ENCODE assay signal across 8 cellular contexts in genomic region chr4:184473515-184474260, GRCh38. TPM values are rescaled to one million over a fixed set of nuclear protein-coding genes. Genes with fewer than 3 reads are reported as not detected.
A peak's percentile ranks its signal among the peaks of the same experiment; 100 is the strongest.
DNase-seq lines count a peak whose midpoint lies in the region; ATAC-seq and TF ChIP-seq lines count a peak whose summit lies in the region.

No MANE protein-coding gene starts in this region.

- no peaks in the 10 kb centered on the region for H3K9me3 ChIP-seq in psoas muscle

- H3K27ac ChIP-seq in psoas muscle = peak overlapping the region; percentile 97

- peaks cover 21% of the 10 kb centered on the region for H3K36me3 Mint-ChIP-seq in activated naive CD8-positive, alpha-beta T cell treated with anti-CD3 and anti-CD28 coated beads, Interleukin-2, amount 50 U/mL, for 24 hours (ENCODE audit: low read depth)

- peak overlapping the region; percentile 84 for H3K4me3 ChIP-seq in psoas muscle

- no peaks in the 10 kb centered on the region for H3K27me3 Mint-ChIP-seq in activated naive CD8-positive, alpha-beta T cell treated with anti-CD3 and anti-CD28 coated beads, Interleukin-2, amount 50 U/mL, for 24 hours

- no peaks in the 10 kb centered on the region for H3K27me3 ChIP-seq in psoas muscle (ENCODE audit: insufficient read depth in 3 of 3, low read length in 2 of 3)

- peaks cover 58% of the 10 kb centered on the region for H3K4me1 ChIP-seq in psoas muscle

- H3K4me1 Mint-ChIP-seq in activated naive CD8-positive, alpha-beta T cell treated with anti-CD3 and anti-CD28 coated beads, Interleukin-2, amount 50 U/mL, for 24 hours = peaks cover 55% of the 10 kb centered on the region

- H3K9me3 Mint-ChIP-seq in activated naive CD8-positive, alpha-beta T cell treated with anti-CD3 and anti-CD28 coated beads, Interleukin-2, amount 50 U/mL, for 24 hours = no peaks in the 10 kb centered on the region

- H3K27ac Mint-ChIP-seq in activated naive CD8-positive, alpha-beta T cell treated with anti-CD3 and anti-CD28 coated beads, Interleukin-2, amount 50 U/mL, for 24 hours = peak overlapping the region; percentile 93

- no peak for TF ChIP-seq CTCF in psoas muscle (IDR thresholded peaks at IDR 0.05)

- ATAC-seq in HG02642 (IDR thresholded peaks at IDR 0.05; ENCODE audit: poor library complexity, unreplicated experiment) = peak; percentile 5
- peak; percentile 14 for ATAC-seq in activated naive CD8-positive, alpha-beta T cell treated with anti-CD3 and anti-CD28 coated beads, Interleukin-2, amount 50 U/mL, for 24 hours
- peak in 1 of 2 donors; percentile 4 for ATAC-seq in left cardiac atrium
- peak in 2 of 4 donors; percentile 1 to 24 for ATAC-seq in psoas muscle
- no peak for ATAC-seq in HG03442 (IDR thresholded peaks at IDR 0.05; ENCODE audit: unreplicated experiment)

- intact Hi-C loops in left cardiac atrium (cut with DNase I) = loop anchor here (1.0 to 10.0 kb wide), 3 partner anchors 64 to 171 kb away; partner anchors contain the start of genes CASP3 (in 1 of the 2) and PRIMPOL (in 1 of the 2)
- intact Hi-C loops in psoas muscle (cut with DNase I) = loop anchor here (1.0 to 10.0 kb wide), 11 partner anchors 63 to 351 kb away; partner anchors contain the start of genes ACSL1 (in 1 of the 2), CASP3 (in 1 of the 2) and PRIMPOL (in 1 of the 2)

- peak overlapping the region; percentile 89 for H3K4me3 Mint-ChIP-seq in activated naive CD8-positive, alpha-beta T cell treated with anti-CD3 and anti-CD28 coated beads, Interleukin-2, amount 50 U/mL, for 24 hours

- H3K36me3 ChIP-seq in psoas muscle (ENCODE audit: insufficient read depth in 1 of 2, low read depth in 1 of 2) = no peaks in the 10 kb centered on the region

- in situ Hi-C loops in SK-MEL-5 (cut with HindIII; ENCODE audit: low pct_unique_long_range_greater_than_20kb, low sequenced_read_pairs) = no loop called here

- DNase-seq in GM03348 (ENCODE audit: low spot score) (peak; percentile 71), SK-MEL-5 (ENCODE audit: low read depth, low spot score) (peak; percentile 27), left cardiac atrium (peak; percentile 55), psoas muscle (peak; percentile 42 to 72), mesenteric fat pad (ENCODE audit: low spot score) (no peak)
- DNase-seq in activated naive CD8-positive, alpha-beta T cell treated with anti-CD3 and anti-CD28 coated beads, Interleukin-2, amount 50 U/mL, for 24 hours = peak; percentile 50

- 0 to 1% (median 0%) methylated on average over 25 to 65 of the region's 65 CpGs for WGBS in psoas muscle, 3 donors

RNA-seq across cellular contexts. Expression of gene IRF2, which starts 0.7 kb away (rescaled TPM):
- total RNA-seq in SK-MEL-5 (2014; rRNA removed; shearing (Covaris generic)) = 37.0 and 38.1 TPM in 2 replicates
- polyA plus RNA-seq in SK-MEL-5 (2015; cell fraction: cytosol; rRNA removed) = 40.4 and 45.1 TPM in 2 replicates
- 22.6 and 26.8 TPM in 2 replicates for polyA plus RNA-seq in SK-MEL-5 (2015; cell fraction: nucleus; rRNA removed)
- 10 to 100 TPM; 27.1 to 30.0 TPM for total RNA-seq in left cardiac atrium
- 10 to 100 TPM; 14.6 to 23.4 (median 16.3) TPM for total RNA-seq in psoas muscle
- 10 to 100 TPM in 2 of 3 donors, 1 to 10 TPM in 1; 6.7 to 28.9 (median 21.1) TPM for polyA plus RNA-seq in psoas muscle
- total RNA-seq in mesenteric fat pad = 35.3 TPM
